In the genomic region with DNA sequence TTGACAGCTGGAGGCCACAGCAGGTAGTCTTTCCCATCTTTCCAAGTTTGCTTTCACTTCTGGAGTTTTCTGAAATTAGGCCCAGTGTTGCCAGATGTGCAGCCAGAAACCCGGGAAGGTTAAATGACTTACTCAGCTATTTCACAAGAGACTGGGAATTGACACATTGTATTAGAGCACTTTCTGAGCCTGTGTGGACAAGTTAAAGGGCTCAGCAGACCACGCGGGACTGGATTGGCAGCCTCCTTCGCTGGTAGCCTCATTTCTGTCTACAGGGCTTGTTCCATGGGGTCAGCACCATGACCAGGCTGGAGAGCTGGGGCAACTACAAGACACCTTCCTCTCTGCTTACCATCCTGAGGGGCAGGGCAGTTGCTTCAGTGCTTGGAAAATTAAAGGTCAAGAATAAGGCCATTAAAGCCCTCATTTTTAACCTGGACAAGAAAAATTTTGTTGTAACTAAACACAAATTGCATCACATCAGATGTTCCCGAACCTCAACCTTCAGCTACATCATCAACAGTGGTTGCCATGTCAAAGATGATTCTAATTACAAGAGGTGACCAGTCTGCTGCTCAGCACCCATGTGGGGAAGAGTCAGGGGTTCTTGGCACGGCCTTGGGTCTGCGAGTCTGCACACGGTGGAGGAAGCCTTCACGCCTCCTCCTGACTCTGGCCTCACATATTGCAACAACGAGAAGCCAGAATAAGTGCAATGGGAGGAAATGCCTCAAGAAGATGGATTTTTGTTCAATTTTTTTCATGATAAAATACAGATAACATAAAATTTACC, we compare ENCODE assay signal across 25 cellular contexts.
"Had no signal": no experiment of that assay in that cellular context is flagged by ENCODE, and none has a peak within 500 bp of the region (broad histone marks: within the 10 kb centered on the region; RNA-seq: fewer than 3 reads in every experiment).

No MANE protein-coding gene starts in this region.

- H3K36me3 ChIP-seq: pancreas, prostate gland, thyroid gland, upper lobe of left lung had no signal

- H3K27ac ChIP-seq: pancreas, prostate gland, thyroid gland, upper lobe of left lung had no signal

- DNase-seq: activated B cell treated with CpG ODN at 0.5 μM for 24 hours; activated naive CD4-positive, alpha-beta T cell; activated T-cell treated with anti-CD3 and anti-CD28 coated beads for 4 hours; activated T-cell treated with anti-CD3 and anti-CD28 coated beads, Interleukin-2, amount 50 U/mL, for 72 hours; dermis blood vessel endothelial cell; effector CD4-positive, alpha-beta T cell; foreskin melanocyte; left ventricle myocardium superior; midbrain; naive thymus-derived CD4-positive, alpha-beta T cell; nucleus accumbens; pancreas; retina; stimulated activated CD4-positive, alpha-beta T cell treated with anti-CD3 and anti-CD28 coated beads, Interleukin-1b, Interleukin-23, amount 100 ng/mL, for 48 hours; stimulated activated CD4-positive, alpha-beta T cell treated with anti-CD3 and anti-CD28 coated beads, Interleukin-4, amount 100 ng/mL, for 4 hours; stimulated activated CD8-positive, alpha-beta memory T cell treated with anti-CD3 and anti-CD28 coated beads, Interleukin-4, amount 100 ng/mL, for 48 hours; stimulated activated naive CD8-positive, alpha-beta T cell treated with anti-CD3 and anti-CD28 coated beads, Interleukin-15, amount 100 ng/mL, for 72 hours; substantia nigra; T-helper 1 cell; thyroid gland; upper lobe of left lung had no signal

- H3K27me3 ChIP-seq: pancreas, thyroid gland, upper lobe of left lung had no signal

- H3K4me1 ChIP-seq: pancreas, prostate gland, thyroid gland, upper lobe of left lung had no signal

- H3K9me3 ChIP-seq: pancreas, prostate gland, thyroid gland, upper lobe of left lung had no signal

- H3K4me3 ChIP-seq: pancreas, prostate gland, smooth muscle cell, thyroid gland, upper lobe of left lung had no signal

- H3K4me2 ChIP-seq: smooth muscle cell had no signal

- ATAC-seq: activated naive CD4-positive, alpha-beta T cell treated with anti-CD3 and anti-CD28 coated beads, Interleukin-2, amount 50 U/mL, for 72 hours; activated T-cell treated with anti-CD3 and anti-CD28 coated beads, Interleukin-2, amount 50 U/mL, for 72 hours; left ventricle myocardium superior; naive thymus-derived CD4-positive, alpha-beta T cell; stimulated activated memory B cell treated with anti-CD40 and anti-IgM and Interleukin-4, amounts not matched to agents 10 μg/mL and 1 μg/mL and 100 μg/mL, for 72 hours; stimulated activated naive CD8-positive, alpha-beta T cell treated with anti-CD3 and anti-CD28 coated beads, Interleukin-15, amount 100 ng/mL, for 72 hours had no signal
